In genomic region chr5:34914671-34915138, GRCh38 we compare ENCODE assay signal across 9 cellular contexts. TPM values are rescaled to one million over a fixed set of nuclear protein-coding genes. Genes with fewer than 3 reads are reported as not detected.
DNase-seq lines count a peak whose midpoint lies in the region; ATAC-seq lines count a peak whose summit lies in the region.
"Had no signal": no experiment of that assay in that cellular context is flagged by ENCODE, and none has a peak within 500 bp of the region (broad histone marks: within the 10 kb centered on the region; RNA-seq: fewer than 3 reads in every experiment).

No MANE protein-coding gene starts in this region.

- H3K4me3 ChIP-seq in GM08714 (ENCODE audit: low read length) (peak overlapping the region; percentile 84), HUES48 (ENCODE audit: low read depth, low read length) (peak overlapping the region; percentile 99), skeletal muscle cell (ENCODE audit: low read depth, low read length) (peak overlapping the region; percentile 100)

- no peaks in the 10 kb centered on the region for H3K9me3 Mint-ChIP-seq in activated CD8-positive, alpha-beta T cell treated with anti-CD3 and anti-CD28 coated beads, Interleukin-2, amount 10 ng/mL, durations not matched to agents 7 days and 5 days (ENCODE audit: insufficient read depth)
- H3K9me3 Mint-ChIP-seq: stimulated activated naive CD8-positive, alpha-beta T cell treated with anti-CD3 and anti-CD28 coated beads, Interleukin-15, Interleukin-2, amounts not matched to agents 100 ng/mL and 50 ng/mL, for 24 hours had no signal

- H3K27ac ChIP-seq in HUES48 (ENCODE audit: low read depth, low read length) = peak overlapping the region; percentile 98

- peaks cover 43% of the 10 kb centered on the region for H3K4me1 Mint-ChIP-seq in activated CD8-positive, alpha-beta T cell treated with anti-CD3 and anti-CD28 coated beads, Interleukin-2, amount 10 ng/mL, durations not matched to agents 7 days and 5 days (ENCODE audit: low read depth)

- peak overlapping the region; percentile 99 for H3K9ac ChIP-seq in HUES48 (ENCODE audit: low read depth, low read length)

- CTCF ChIA-PET in activated CD8-positive, alpha-beta T cell treated with anti-CD3 and anti-CD28 coated beads, Interleukin-2, amount 10 ng/mL, durations not matched to agents 7 days and 5 days (lab: Charles Lee) = interaction anchor here (1.0 to 4.2 kb wide), 9 partner anchors 8 to 429 kb away, joined by 3 to 29 read pairs (median 5); partner anchors contain the start of genes DNAJC21 and TTC23L

- no peak overlapping the region for H3K27ac Mint-ChIP-seq in activated CD8-positive, alpha-beta T cell treated with anti-CD3 and anti-CD28 coated beads, Interleukin-2, amount 10 ng/mL, durations not matched to agents 7 days and 5 days

- POLR2A ChIA-PET in activated CD8-positive, alpha-beta T cell treated with anti-CD3 and anti-CD28 coated beads, Interleukin-2, amount 10 ng/mL, durations not matched to agents 7 days and 5 days (lab: Charles Lee) = interaction anchor here (1.0 to 4.7 kb wide), 7 partner anchors 9 to 414 kb away, joined by 3 to 72 read pairs (median 5); partner anchors contain the start of genes DNAJC21 and TTC23L

- H3K36me3 ChIP-seq in HUES48 (ENCODE audit: control insufficient read depth, insufficient read depth, low read length) = peaks cover 58% of the 10 kb centered on the region

- H3K4me3 Mint-ChIP-seq in activated CD8-positive, alpha-beta T cell treated with anti-CD3 and anti-CD28 coated beads, Interleukin-2, amount 10 ng/mL, durations not matched to agents 7 days and 5 days = no peak overlapping the region
- H3K4me3 Mint-ChIP-seq: stimulated activated naive CD8-positive, alpha-beta T cell treated with anti-CD3 and anti-CD28 coated beads, Interleukin-15, Interleukin-2, amounts not matched to agents 100 ng/mL and 50 ng/mL, for 24 hours had no signal

- intact Hi-C loops in Right ventricle myocardium superior (cut with DNase I) = loop anchor here (10.0 kb wide), 1 partner anchor 1470 kb away; the partner anchor contains the start of gene TARS1

- H3K27me3 Mint-ChIP-seq in activated CD8-positive, alpha-beta T cell treated with anti-CD3 and anti-CD28 coated beads, Interleukin-2, amount 10 ng/mL, durations not matched to agents 7 days and 5 days (ENCODE audit: low read depth) = no peaks in the 10 kb centered on the region
- H3K27me3 Mint-ChIP-seq: stimulated activated naive CD8-positive, alpha-beta T cell treated with anti-CD3 and anti-CD28 coated beads, Interleukin-15, Interleukin-2, amounts not matched to agents 100 ng/mL and 50 ng/mL, for 24 hours had no signal

- H3K27me3 ChIP-seq in HUES48 (ENCODE audit: control insufficient read depth, insufficient read depth, low read length) = no peaks in the 10 kb centered on the region

- DNase-seq in activated CD8-positive, alpha-beta T cell treated with anti-CD3 and anti-CD28 coated beads, Interleukin-2, amount 10 ng/mL, durations not matched to agents 7 days and 5 days = no peak
- DNase-seq in Right ventricle myocardium superior (peak; percentile 50), skeletal muscle cell (ENCODE audit: low read depth) (no peak), AG08395 (ENCODE audit: low spot score) (no peak), COLO829 (ENCODE audit: low spot score) (no peak)

- H3K9me3 ChIP-seq in HUES48 (ENCODE audit: control insufficient read depth, insufficient read depth, low read length) = no peaks in the 10 kb centered on the region

- H3K36me3 Mint-ChIP-seq in activated CD8-positive, alpha-beta T cell treated with anti-CD3 and anti-CD28 coated beads, Interleukin-2, amount 10 ng/mL, durations not matched to agents 7 days and 5 days (ENCODE audit: low read depth) = peaks cover 41% of the 10 kb centered on the region

- H3K4me1 ChIP-seq in HUES48 (ENCODE audit: control insufficient read depth, insufficient read depth, low read length) = peaks cover 13% of the 10 kb centered on the region; the same call in 1 of the 2 replicates

- ATAC-seq in GM21529 (IDR thresholded peaks at IDR 0.05; ENCODE audit: unreplicated experiment) (peak; percentile 17), Right ventricle myocardium superior (ENCODE audit: poor library complexity) (peak; percentile 5)
- ATAC-seq in activated CD8-positive, alpha-beta T cell treated with anti-CD3 and anti-CD28 coated beads, Interleukin-2, amount 10 ng/mL, durations not matched to agents 7 days and 5 days = peak; percentile 8

RNA-seq across cellular contexts. Expression of gene RAD1, which starts 0.6 kb away (rescaled TPM):
- total RNA-seq in activated CD8-positive, alpha-beta T cell treated with anti-CD3 and anti-CD28 coated beads, Interleukin-2, amount 10 ng/mL, durations not matched to agents 7 days and 5 days = 10 to 100 TPM; 29.7 to 32.4 TPM
- total RNA-seq in Right ventricle myocardium superior = 21.5 TPM

RNA-seq across cellular contexts. Expression of gene BRIX1, which starts 0.8 kb away (rescaled TPM):
- total RNA-seq in activated CD8-positive, alpha-beta T cell treated with anti-CD3 and anti-CD28 coated beads, Interleukin-2, amount 10 ng/mL, durations not matched to agents 7 days and 5 days = 10 to 100 TPM; 41.6 to 46.4 TPM
- 9.0 TPM for total RNA-seq in Right ventricle myocardium superior

RNA-seq across cellular contexts. Expression of gene DNAJC21, which starts 14.7 kb away (rescaled TPM):
- total RNA-seq in activated CD8-positive, alpha-beta T cell treated with anti-CD3 and anti-CD28 coated beads, Interleukin-2, amount 10 ng/mL, durations not matched to agents 7 days and 5 days = 10 to 100 TPM; 58.6 to 59.3 TPM
- total RNA-seq in Right ventricle myocardium superior = 50.3 TPM
